Comparison of ENCODE assay signal across 9 cellular contexts in the genomic region with DNA sequence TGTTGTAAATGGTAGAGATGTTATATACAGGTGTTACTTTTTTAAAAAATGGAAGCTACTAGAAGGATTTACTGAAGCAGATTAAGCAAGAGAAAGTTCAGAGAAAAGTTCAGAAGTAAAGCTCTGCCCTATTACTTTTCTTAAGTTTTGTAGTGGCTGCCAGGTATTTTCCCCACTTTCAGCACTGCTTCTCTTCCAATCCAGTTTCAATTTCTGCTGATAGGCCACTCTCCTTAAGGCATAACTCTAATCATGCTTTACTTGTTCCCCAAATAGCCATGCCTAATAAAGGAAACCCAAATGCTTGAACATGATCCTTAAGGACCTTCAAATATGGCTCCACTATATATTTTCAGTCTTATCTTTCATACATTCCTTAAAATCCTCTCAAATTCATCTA.
"Had no signal": no experiment of that assay in that cellular context is flagged by ENCODE, and none has a peak within 500 bp of the region (broad histone marks: within the 10 kb centered on the region; RNA-seq: fewer than 3 reads in every experiment).

No MANE protein-coding gene starts in this region.

- H3K4me1 Mint-ChIP-seq: H9 had no signal

- ATAC-seq: GM23338, HCT116 had no signal

- H3K9ac ChIP-seq: GM23248 had no signal

- H3K4me3 Mint-ChIP-seq: GM23338, H9, HFFc6 had no signal

- H3K27ac ChIP-seq: GM23248 had no signal

- H3K9me3 ChIP-seq: HAP-1 had no signal

- H3K4me2 ChIP-seq: GM23338 had no signal

- H3K4me1 ChIP-seq: HAP-1 had no signal

- H3K36me3 ChIP-seq: HAP-1 had no signal

- H3K4me3 ChIP-seq: GM23248, GM23338, HAP-1 had no signal

- DNase-seq: GM23248, GOT3, H7, H9, HCEC 1CT, HFFc6 had no signal

- H2AFZ ChIP-seq: GM23338 had no signal

- H3K27ac Mint-ChIP-seq: GM23338, H9, HFFc6 had no signal

- H3K9me3 Mint-ChIP-seq: GM23338 had no signal
